Comparison of ENCODE assay signal across 24 cellular contexts in the genomic region with DNA sequence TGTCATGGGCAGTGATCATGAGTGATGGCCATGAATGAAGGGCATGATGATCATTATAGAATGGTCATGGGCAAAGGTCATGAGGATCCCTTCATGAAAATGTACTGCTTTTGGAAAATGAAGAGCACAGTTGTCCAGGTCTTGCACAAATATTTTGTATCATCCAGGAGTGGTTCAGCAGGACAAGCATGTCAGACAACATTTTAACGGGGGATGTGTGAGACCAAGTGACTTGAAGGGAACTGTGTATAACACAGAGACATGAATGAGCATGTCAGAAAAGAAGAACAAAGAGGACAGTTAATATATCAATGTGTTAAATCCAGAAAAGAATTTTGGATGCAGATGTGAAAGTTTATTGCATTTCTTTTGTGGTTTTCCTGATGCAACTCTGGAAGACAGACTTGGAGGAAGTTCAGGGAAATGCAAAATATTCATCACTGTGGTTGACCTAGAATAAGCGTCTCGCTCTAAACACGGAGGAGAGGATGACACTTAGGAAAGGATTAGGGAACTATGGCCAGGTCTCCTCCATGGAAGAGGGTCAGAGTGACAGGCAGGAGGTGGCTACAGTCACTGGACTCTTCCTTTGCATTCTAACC.
"Had no signal": no experiment of that assay in that cellular context is flagged by ENCODE, and none has a peak within 500 bp of the region (broad histone marks: within the 10 kb centered on the region; RNA-seq: fewer than 3 reads in every experiment).

No MANE protein-coding gene starts in this region.

- H3K4me1 ChIP-seq: body of pancreas, heart right ventricle, lower lobe of right lung had no signal

- H3K4me3 Mint-ChIP-seq: activated naive CD8-positive, alpha-beta T cell; activated T-helper 17 cell treated with anti-CD3 and anti-CD28 coated beads, Interleukin-2, amount 50 U/mL, for 72 hours; natural killer cell treated with Interleukin-12 subunit alpha and Interleukin-12 subunit beta and Interleukin-15 and Interleukin-18, amount 100 ng/mL, for 72 hours had no signal

- DNase-seq: activated CD4-positive, alpha-beta T cell treated with anti-CD3 and anti-CD28 coated beads for 4 hours; activated CD4-positive, alpha-beta T cell treated with anti-CD3 and anti-CD28 coated beads, Interleukin-2, amount 50 U/mL, for 48 hours; activated CD8-positive, alpha-beta memory T cell treated with anti-CD3 and anti-CD28 coated beads for 24 hours; anterior cingulate cortex; body of pancreas; dorsolateral prefrontal cortex; effector memory CD4-positive, alpha-beta T cell; erythroblast; foreskin fibroblast; heart right ventricle; lower lobe of right lung; mucosa of descending colon; stimulated activated CD4-positive, alpha-beta T cell treated with anti-CD3 and anti-CD28 coated beads, Interleukin-12 subunit alpha, Interleukin-12 subunit beta, amount 100 ng/mL, for 4 hours; stimulated activated CD4-positive, alpha-beta T cell treated with anti-CD3 and anti-CD28 coated beads, Interleukin-4, amount 100 ng/mL, for 1 hour; stimulated activated naive CD8-positive, alpha-beta T cell treated with anti-CD3 and anti-CD28 coated beads, Interleukin-15, Interleukin-2, amounts not matched to agents 100 U/mL and 50 U/mL, for 24 hours had no signal

- H3K4me3 ChIP-seq: body of pancreas, cardiac muscle cell, coronary artery, dorsolateral prefrontal cortex, heart right ventricle, lower lobe of right lung, mucosa of descending colon, skin epidermis, thoracic aorta had no signal

- H3K27me3 ChIP-seq: body of pancreas, cardiac muscle cell had no signal

- H3K9me3 ChIP-seq: body of pancreas, heart right ventricle, lower lobe of right lung, mucosa of descending colon, thoracic aorta had no signal

- ATAC-seq: activated T-helper 17 cell treated with anti-CD3 and anti-CD28 coated beads, Interleukin-2, amount 50 U/mL, for 72 hours; body of pancreas; heart right ventricle; lower lobe of right lung; mucosa of descending colon; natural killer cell treated with Interleukin-12 subunit alpha and Interleukin-12 subunit beta and Interleukin-15 and Interleukin-18, amount 100 ng/mL, for 72 hours; sciatic nerve; stimulated activated naive CD8-positive, alpha-beta T cell treated with anti-CD3 and anti-CD28 coated beads, Interleukin-15, Interleukin-2, amounts not matched to agents 100 U/mL and 50 U/mL, for 24 hours had no signal

- H3K36me3 Mint-ChIP-seq: activated naive CD8-positive, alpha-beta T cell had no signal

- H3K36me3 ChIP-seq: cardiac muscle cell, heart right ventricle, lower lobe of right lung, thoracic aorta had no signal

- H3K27ac ChIP-seq: body of pancreas, cardiac muscle cell, coronary artery, dorsolateral prefrontal cortex, heart right ventricle, lower lobe of right lung, thoracic aorta, VCaP had no signal

- H3K27ac Mint-ChIP-seq: activated naive CD8-positive, alpha-beta T cell; activated T-helper 17 cell treated with anti-CD3 and anti-CD28 coated beads, Interleukin-2, amount 50 U/mL, for 72 hours; natural killer cell treated with Interleukin-12 subunit alpha and Interleukin-12 subunit beta and Interleukin-15 and Interleukin-18, amount 100 ng/mL, for 72 hours had no signal
